Comparison of ENCODE assay signal across 20 cellular contexts in genomic region chr17:1754430-1755112, GRCh38. TPM values are rescaled to one million over a fixed set of nuclear protein-coding genes. Genes with fewer than 3 reads are reported as not detected.
DNase-seq lines count a peak whose midpoint lies in the region; ATAC-seq and TF ChIP-seq lines count a peak whose summit lies in the region.
"Had no signal": no experiment of that assay in that cellular context is flagged by ENCODE, and none has a peak within 500 bp of the region (broad histone marks: within the 10 kb centered on the region; RNA-seq: fewer than 3 reads in every experiment).

No MANE protein-coding gene starts in this region.

- H3K27me3 ChIP-seq in lower lobe of right lung (ENCODE audit: low read depth) (no peaks in the 10 kb centered on the region), suprapubic skin (no peaks in the 10 kb centered on the region)
- H3K27me3 ChIP-seq: foreskin keratinocyte, heart left ventricle had no signal

- no peak for TF ChIP-seq EP300 in suprapubic skin (IDR thresholded peaks at IDR 0.05)

- no peak for ATAC-seq in lower lobe of right lung
- ATAC-seq: activated T-cell treated with anti-CD3 and anti-CD28 coated beads, Interleukin-2, amount 50 U/mL, for 4 hours; foreskin keratinocyte; Right ventricle myocardium inferior; stimulated activated naive B cell treated with anti-CD40 and anti-IgM and Interleukin-4, amounts not matched to agents 10 μg/mL and 1 μg/mL and 100 μg/mL, for 72 hours had no signal

- TF ChIP-seq POLR2A in suprapubic skin (IDR thresholded peaks at IDR 0.05), result no peak

- intact Hi-C loops in lower lobe of right lung (cut with DNase I), result no loop called here

- H3K4me3 ChIP-seq in HEK293 (ENCODE audit: low read depth, low read length) (no peak overlapping the region), lower lobe of right lung (no peak overlapping the region), suprapubic skin (no peak overlapping the region)
- H3K4me3 ChIP-seq: heart left ventricle, lung had no signal

- H3K4me1 ChIP-seq in HEK293 (ENCODE audit: control insufficient read depth, insufficient read depth, low read length), result no peaks in the 10 kb centered on the region
- H3K4me1 ChIP-seq in lower lobe of right lung, result peaks cover 46% of the 10 kb centered on the region
- peaks cover 40% of the 10 kb centered on the region for H3K4me1 ChIP-seq in suprapubic skin

- H3K27ac ChIP-seq in HEK293 (ENCODE audit: extremely low read depth, low read depth, low read length) (no peak overlapping the region), cingulate gyrus (ENCODE audit: low read depth, low read length) (peak overlapping the region; percentile 29), lower lobe of right lung (peak overlapping the region; percentile 41), suprapubic skin (peak overlapping the region; percentile 25)
- H3K27ac ChIP-seq: foreskin keratinocyte, heart left ventricle, neutrophil had no signal

- 65% methylated on average over 11 of the region's 25 CpGs for WGBS in suprapubic skin

- CTCF ChIA-PET in HEK293 (lab: Yijun Ruan, JAX), result interaction anchor here (1.4 kb wide), 1 partner anchor 33 kb away, joined by 4 read pairs; no protein-coding TSS in a partner anchor

- POLR2A ChIA-PET in HEK293 (lab: Yijun Ruan, JAX), result interaction anchor here (1.3 to 1.4 kb wide), 3 partner anchors 16 to 38 kb away, joined by 4 to 6 read pairs (median 5); no protein-coding TSS in a partner anchor

- H3K36me3 ChIP-seq in HEK293 (ENCODE audit: control insufficient read depth in 2 of 2, insufficient read depth in 1 of 2, low read length in 2 of 2) (no peaks in the 10 kb centered on the region), lower lobe of right lung (no peaks in the 10 kb centered on the region), suprapubic skin (no peaks in the 10 kb centered on the region)
- H3K36me3 ChIP-seq: heart left ventricle, neutrophil had no signal

- DNase-seq in lower lobe of right lung (no peak), suprapubic skin (ENCODE audit: low spot score in 2 of 2) (no peak), NCI-H526 (lab: John Stamatoyannopoulos, UW) (no peak), GM13976 (ENCODE audit: low spot score) (no peak), NCI-H1417 (lab: John Stamatoyannopoulos, UW) (no peak)
- DNase-seq: activated CD4-positive, alpha-beta T cell treated with anti-CD3 and anti-CD28 coated beads, Interleukin-2, amount 10 ng/mL, durations not matched to agents 24 days and 14 days; activated gamma-delta T cell treated with Interleukin-2 at 50 U/mL for 16 hours; activated T-cell treated with anti-CD3 and anti-CD28 coated beads, Interleukin-2, amount 50 U/mL, for 4 hours; cerebellar nuclear complex; DND-41; foreskin keratinocyte; NCI-H510A treated with DMSO at 0.1 percent for 48 hours; stimulated activated CD4-positive, alpha-beta T cell treated with anti-CD3 and anti-CD28 coated beads, Interleukin-4, amount 100 ng/mL, for 1 hour; stimulated activated naive B cell treated with anti-CD40 and anti-IgM and Interleukin-4, amounts not matched to agents 10 μg/mL and 1 μg/mL and 100 μg/mL, for 72 hours had no signal

- H3K9me3 ChIP-seq in HEK293 (ENCODE audit: control insufficient read depth, insufficient read depth, low read depth, low read length) (no peaks in the 10 kb centered on the region), lower lobe of right lung (no peaks in the 10 kb centered on the region), suprapubic skin (no peaks in the 10 kb centered on the region)
- H3K9me3 ChIP-seq: heart left ventricle, neutrophil had no signal

- TF ChIP-seq CTCF in HEK293 (tag by site-specific recombination; IDR thresholded peaks at IDR 0.05) (no peak), lower lobe of right lung (IDR thresholded peaks at IDR 0.05) (no peak), suprapubic skin (IDR thresholded peaks at IDR 0.05) (no peak), GM13976 (IDR thresholded peaks at IDR 0.05; ENCODE audit: borderline replicate concordance, control extremely low read depth, extremely low read depth, insufficient read depth, missing control alignments) (no peak)

- in situ Hi-C loops in GM13976 (cut with MboI; ENCODE audit: low sequenced_read_pairs, unreplicated experiment), result no loop called here

TF ChIP-seq in HEK293, 187 proteins besides CTCF, POLR2A, EP300 and RAD21:
- TF ChIP-seq ZIC2 (tag by site-specific recombination; IDR thresholded peaks at IDR 0.05), result peak; percentile 84; the same call in 1 of the 2 replicates
- TF ChIP-seq ATF2 (tag by site-specific recombination; IDR thresholded peaks at IDR 0.05; ENCODE audit: low read depth), result no peak

RNA-seq across cellular contexts. Expression of gene SERPINF1, which starts 7.3 kb away (rescaled TPM):
- total RNA-seq in lower lobe of right lung (204 TPM), suprapubic skin (100 to 1,000 TPM; 146 to 256 (median 194) TPM)
- total RNA-seq: activated CD4-positive, alpha-beta T cell treated with anti-CD3 and anti-CD28 coated beads, Interleukin-2, amount 10 ng/mL, durations not matched to agents 24 days and 14 days had no signal

RNA-seq across cellular contexts. Expression of gene SERPINF2, which starts 11.9 kb away (rescaled TPM):
- 24.1 TPM for total RNA-seq in lower lobe of right lung
- 1 to 10 TPM; 3.9 to 7.4 (median 5.9) TPM for total RNA-seq in suprapubic skin

RNA-seq across cellular contexts. Expression of gene WDR81, which starts 30.1 kb away (rescaled TPM):
- 49.9 TPM for total RNA-seq in lower lobe of right lung
- 10 to 100 TPM; 40.0 to 61.7 (median 51.3) TPM for total RNA-seq in suprapubic skin

RNA-seq across cellular contexts. Expression of gene TLCD2, which starts 44.4 kb away (rescaled TPM):
- total RNA-seq in lower lobe of right lung (13.4 TPM), suprapubic skin (1 to 10 TPM; 2.2 to 4.6 (median 2.9) TPM)
